In the genomic region with DNA sequence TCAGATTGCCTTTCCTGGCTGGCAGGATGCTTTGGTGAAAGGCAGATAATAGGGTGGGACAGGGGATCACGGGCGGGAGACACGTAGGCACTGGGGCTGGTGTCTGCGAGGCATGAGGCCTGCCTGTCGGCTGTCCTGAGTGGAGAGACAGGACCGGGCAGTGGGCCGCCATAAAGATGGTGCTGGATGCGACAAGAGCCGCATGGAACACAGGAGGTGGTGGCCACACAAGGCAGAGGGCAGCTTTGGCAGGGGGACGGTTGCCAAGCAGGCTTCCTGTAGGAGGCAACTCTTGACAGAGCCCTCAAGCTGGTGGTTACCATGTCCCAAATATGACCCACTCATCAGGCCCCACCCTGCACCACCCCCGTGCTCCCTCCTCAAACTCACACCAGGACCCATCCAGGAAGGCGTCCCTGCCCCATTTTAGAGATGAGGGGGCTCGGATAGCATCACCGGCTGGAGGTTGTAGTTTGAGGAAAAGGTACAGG, we compare ENCODE assay signal across 1 cellular context.
TF ChIP-seq lines count a peak whose summit lies in the region.

No MANE protein-coding gene starts in this region.

TF ChIP-seq in GM23338, 12 proteins besides CTCF, POLR2A, EP300 and RAD21:
- TF ChIP-seq EZH2phosphoT487 (IDR thresholded peaks at IDR 0.05; ENCODE audit: unreplicated experiment) (no peak), POLR2AphosphoS5 (IDR thresholded peaks at IDR 0.05; ENCODE audit: low read depth) (no peak), REST (IDR thresholded peaks at IDR 0.05; ENCODE audit: unreplicated experiment) (no peak), EZH2 (IDR thresholded peaks at IDR 0.05; ENCODE audit: low read depth, unreplicated experiment) (no peak), STAT1 (IDR thresholded peaks at IDR 0.05; ENCODE audit: unreplicated experiment) (no peak), ZNF114 (CRISPR knock-in tag; IDR thresholded peaks at IDR 0.05) (no peak), JUNB (IDR thresholded peaks at IDR 0.05; ENCODE audit: unreplicated experiment) (no peak), CREB1 (CRISPR knock-in tag; IDR thresholded peaks at IDR 0.05; ENCODE audit: low read depth) (no peak), ZNF331 (CRISPR knock-in tag; IDR thresholded peaks at IDR 0.05; ENCODE audit: low read depth) (no peak), NANOG (IDR thresholded peaks at IDR 0.05; ENCODE audit: borderline replicate concordance) (no peak)
- TF ChIP-seq, protein P1, sequence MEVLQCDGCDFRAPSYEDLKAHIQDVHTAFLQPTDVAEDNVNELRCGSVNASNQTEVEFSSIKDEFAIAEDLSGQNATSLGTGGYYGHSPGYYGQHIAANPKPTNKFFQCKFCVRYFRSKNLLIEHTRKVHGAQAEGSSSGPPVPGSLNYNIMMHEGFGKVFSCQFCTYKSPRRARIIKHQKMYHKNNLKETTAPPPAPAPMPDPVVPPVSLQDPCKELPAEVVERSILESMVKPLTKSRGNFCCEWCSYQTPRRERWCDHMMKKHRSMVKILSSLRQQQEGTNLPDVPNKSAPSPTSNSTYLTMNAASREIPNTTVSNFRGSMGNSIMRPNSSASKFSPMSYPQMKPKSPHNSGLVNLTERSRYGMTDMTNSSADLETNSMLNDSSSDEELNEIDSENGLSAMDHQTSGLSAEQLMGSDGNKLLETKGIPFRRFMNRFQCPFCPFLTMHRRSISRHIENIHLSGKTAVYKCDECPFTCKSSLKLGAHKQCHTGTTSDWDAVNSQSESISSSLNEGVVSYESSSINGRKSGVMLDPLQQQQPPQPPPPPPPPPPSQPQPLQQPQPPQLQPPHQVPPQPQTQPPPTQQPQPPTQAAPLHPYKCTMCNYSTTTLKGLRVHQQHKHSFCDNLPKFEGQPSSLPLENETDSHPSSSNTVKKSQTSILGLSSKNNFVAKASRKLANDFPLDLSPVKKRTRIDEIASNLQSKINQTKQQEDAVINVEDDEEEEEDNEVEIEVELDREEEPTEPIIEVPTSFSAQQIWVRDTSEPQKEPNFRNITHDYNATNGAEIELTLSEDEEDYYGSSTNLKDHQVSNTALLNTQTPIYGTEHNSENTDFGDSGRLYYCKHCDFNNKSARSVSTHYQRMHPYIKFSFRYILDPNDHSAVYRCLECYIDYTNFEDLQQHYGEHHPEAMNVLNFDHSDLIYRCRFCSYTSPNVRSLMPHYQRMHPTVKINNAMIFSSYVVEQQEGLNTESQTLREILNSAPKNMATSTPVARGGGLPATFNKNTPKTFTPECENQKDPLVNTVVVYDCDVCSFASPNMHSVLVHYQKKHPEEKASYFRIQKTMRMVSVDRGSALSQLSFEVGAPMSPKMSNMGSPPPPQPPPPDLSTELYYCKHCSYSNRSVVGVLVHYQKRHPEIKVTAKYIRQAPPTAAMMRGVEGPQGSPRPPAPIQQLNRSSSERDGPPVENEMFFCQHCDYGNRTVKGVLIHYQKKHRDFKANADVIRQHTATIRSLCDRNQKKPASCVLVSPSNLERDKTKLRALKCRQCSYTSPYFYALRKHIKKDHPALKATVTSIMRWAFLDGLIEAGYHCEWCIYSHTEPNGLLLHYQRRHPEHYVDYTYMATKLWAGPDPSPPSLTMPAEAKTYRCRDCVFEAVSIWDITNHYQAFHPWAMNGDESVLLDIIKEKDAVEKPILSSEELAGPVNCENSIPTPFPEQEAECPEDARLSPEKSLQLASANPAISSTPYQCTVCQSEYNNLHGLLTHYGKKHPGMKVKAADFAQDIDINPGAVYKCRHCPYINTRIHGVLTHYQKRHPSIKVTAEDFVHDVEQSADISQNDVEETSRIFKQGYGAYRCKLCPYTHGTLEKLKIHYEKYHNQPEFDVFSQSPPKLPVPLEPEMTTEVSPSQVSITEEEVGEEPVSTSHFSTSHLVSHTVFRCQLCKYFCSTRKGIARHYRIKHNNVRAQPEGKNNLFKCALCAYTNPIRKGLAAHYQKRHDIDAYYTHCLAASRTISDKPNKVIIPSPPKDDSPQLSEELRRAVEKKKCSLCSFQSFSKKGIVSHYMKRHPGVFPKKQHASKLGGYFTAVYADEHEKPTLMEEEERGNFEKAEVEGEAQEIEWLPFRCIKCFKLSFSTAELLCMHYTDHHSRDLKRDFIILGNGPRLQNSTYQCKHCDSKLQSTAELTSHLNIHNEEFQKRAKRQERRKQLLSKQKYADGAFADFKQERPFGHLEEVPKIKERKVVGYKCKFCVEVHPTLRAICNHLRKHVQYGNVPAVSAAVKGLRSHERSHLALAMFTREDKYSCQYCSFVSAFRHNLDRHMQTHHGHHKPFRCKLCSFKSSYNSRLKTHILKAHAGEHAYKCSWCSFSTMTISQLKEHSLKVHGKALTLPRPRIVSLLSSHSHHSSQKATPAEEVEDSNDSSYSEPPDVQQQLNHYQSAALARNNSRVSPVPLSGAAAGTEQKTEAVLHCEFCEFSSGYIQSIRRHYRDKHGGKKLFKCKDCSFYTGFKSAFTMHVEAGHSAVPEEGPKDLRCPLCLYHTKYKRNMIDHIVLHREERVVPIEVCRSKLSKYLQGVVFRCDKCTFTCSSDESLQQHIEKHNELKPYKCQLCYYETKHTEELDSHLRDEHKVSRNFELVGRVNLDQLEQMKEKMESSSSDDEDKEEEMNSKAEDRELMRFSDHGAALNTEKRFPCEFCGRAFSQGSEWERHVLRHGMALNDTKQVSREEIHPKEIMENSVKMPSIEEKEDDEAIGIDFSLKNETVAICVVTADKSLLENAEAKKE (CRISPR knock-in tag; IDR thresholded peaks at IDR 0.05) = no peak
- TF ChIP-seq, protein P2, sequence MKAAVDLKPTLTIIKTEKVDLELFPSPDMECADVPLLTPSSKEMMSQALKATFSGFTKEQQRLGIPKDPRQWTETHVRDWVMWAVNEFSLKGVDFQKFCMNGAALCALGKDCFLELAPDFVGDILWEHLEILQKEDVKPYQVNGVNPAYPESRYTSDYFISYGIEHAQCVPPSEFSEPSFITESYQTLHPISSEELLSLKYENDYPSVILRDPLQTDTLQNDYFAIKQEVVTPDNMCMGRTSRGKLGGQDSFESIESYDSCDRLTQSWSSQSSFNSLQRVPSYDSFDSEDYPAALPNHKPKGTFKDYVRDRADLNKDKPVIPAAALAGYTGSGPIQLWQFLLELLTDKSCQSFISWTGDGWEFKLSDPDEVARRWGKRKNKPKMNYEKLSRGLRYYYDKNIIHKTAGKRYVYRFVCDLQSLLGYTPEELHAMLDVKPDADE (IDR thresholded peaks at IDR 0.05) = no peak
TF ChIP-seq in GM23338: peak in this region for 0.
